ENCODE assay signal across 18 cellular contexts in the genomic region with DNA sequence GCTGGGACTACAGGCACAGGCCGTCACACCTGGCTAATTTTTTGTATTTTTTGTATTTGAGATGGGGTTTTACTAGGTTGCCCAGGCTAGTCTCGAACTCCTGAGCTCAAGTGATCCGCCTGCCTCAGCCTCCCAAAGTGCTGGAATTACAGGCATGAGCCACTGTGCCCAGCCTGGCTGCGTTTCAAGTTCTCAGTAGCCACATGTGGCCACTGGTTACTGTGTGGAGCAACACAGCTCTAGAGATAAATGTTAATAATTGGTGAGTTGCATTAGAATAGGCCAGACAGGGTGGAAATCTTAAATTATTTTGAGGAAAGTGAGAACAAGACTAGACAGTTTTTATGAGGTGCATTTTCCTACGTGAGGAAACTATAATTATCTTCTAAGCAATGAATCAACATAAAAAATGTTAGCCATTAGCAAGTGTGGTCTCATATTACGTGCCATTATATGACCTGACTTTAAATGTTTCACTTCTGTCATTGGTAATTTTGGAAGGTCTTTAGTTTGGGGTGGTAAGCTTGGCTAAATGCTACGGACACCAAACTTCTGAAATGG.
"Had no signal": no experiment of that assay in that cellular context is flagged by ENCODE, and none has a peak within 500 bp of the region (broad histone marks: within the 10 kb centered on the region; RNA-seq: fewer than 3 reads in every experiment).

No MANE protein-coding gene starts in this region.

- H3K27ac Mint-ChIP-seq: activated CD4-positive, alpha-beta T cell treated with anti-CD3 and anti-CD28 coated beads, Interleukin-2, amount 10 ng/mL, durations not matched to agents 24 days and 14 days; activated CD8-positive, alpha-beta T cell treated with anti-CD3 and anti-CD28 coated beads, Interleukin-2, amount 10 ng/mL, durations not matched to agents 7 days and 5 days; activated T-cell treated with anti-CD3 and anti-CD28 coated beads, Interleukin-2, amount 50 U/mL, for 24 hours; activated T-helper 2 cell treated with anti-CD3 and anti-CD28 coated beads, Interferon-gamma antibody, Interleukin-2, Interleukin-4, amounts not matched to agents 10 μg/mL and 5 μg/mL and 100 μg/mL, durations not matched to agents 14 hours and 24 hours and 36 hours; nephron progenitor cell; stimulated activated effector memory CD8-positive, alpha-beta T cell treated with anti-CD3 and anti-CD28 coated beads, Interleukin-12 subunit alpha, Interleukin-12 subunit beta, amount 100 ng/mL, for 72 hours had no signal

- H3K9me3 Mint-ChIP-seq: activated CD4-positive, alpha-beta T cell treated with anti-CD3 and anti-CD28 coated beads, Interleukin-2, amount 10 ng/mL, durations not matched to agents 24 days and 14 days; activated T-cell treated with anti-CD3 and anti-CD28 coated beads, Interleukin-2, amount 50 U/mL, for 24 hours; activated T-helper 2 cell treated with anti-CD3 and anti-CD28 coated beads, Interferon-gamma antibody, Interleukin-2, Interleukin-4, amounts not matched to agents 10 μg/mL and 5 μg/mL and 100 μg/mL, durations not matched to agents 14 hours and 24 hours and 36 hours; nephron progenitor cell; stimulated activated effector memory CD8-positive, alpha-beta T cell treated with anti-CD3 and anti-CD28 coated beads, Interleukin-12 subunit alpha, Interleukin-12 subunit beta, amount 100 ng/mL, for 72 hours had no signal

- H3K27me3 ChIP-seq: dorsolateral prefrontal cortex, hepatocyte, sigmoid colon had no signal

- H3K36me3 Mint-ChIP-seq: stimulated activated effector memory CD8-positive, alpha-beta T cell treated with anti-CD3 and anti-CD28 coated beads, Interleukin-12 subunit alpha, Interleukin-12 subunit beta, amount 100 ng/mL, for 72 hours had no signal

- H3K27me3 Mint-ChIP-seq: activated T-cell treated with anti-CD3 and anti-CD28 coated beads, Interleukin-2, amount 50 U/mL, for 24 hours; brain had no signal

- H3K36me3 ChIP-seq: sigmoid colon had no signal

- ATAC-seq: activated CD8-positive, alpha-beta T cell treated with anti-CD3 and anti-CD28 coated beads, Interleukin-2, amount 10 ng/mL, durations not matched to agents 7 days and 5 days; left cardiac atrium; stimulated activated effector memory CD8-positive, alpha-beta T cell treated with anti-CD3 and anti-CD28 coated beads, Interleukin-12 subunit alpha, Interleukin-12 subunit beta, amount 100 ng/mL, for 72 hours had no signal

- H3K27ac ChIP-seq: hepatocyte, sigmoid colon had no signal

- H3K4me3 Mint-ChIP-seq: activated CD4-positive, alpha-beta T cell treated with anti-CD3 and anti-CD28 coated beads, Interleukin-2, amount 10 ng/mL, durations not matched to agents 24 days and 14 days; activated CD8-positive, alpha-beta T cell treated with anti-CD3 and anti-CD28 coated beads, Interleukin-2, amount 10 ng/mL, durations not matched to agents 7 days and 5 days; activated T-cell treated with anti-CD3 and anti-CD28 coated beads, Interleukin-2, amount 50 U/mL, for 24 hours; brain; nephron progenitor cell; stimulated activated effector memory CD8-positive, alpha-beta T cell treated with anti-CD3 and anti-CD28 coated beads, Interleukin-12 subunit alpha, Interleukin-12 subunit beta, amount 100 ng/mL, for 72 hours had no signal

- H3K4me3 ChIP-seq: dorsolateral prefrontal cortex, hepatocyte, sigmoid colon had no signal

- H3K4me1 Mint-ChIP-seq: activated CD4-positive, alpha-beta T cell treated with anti-CD3 and anti-CD28 coated beads, Interleukin-2, amount 10 ng/mL, durations not matched to agents 24 days and 14 days; stimulated activated effector memory CD8-positive, alpha-beta T cell treated with anti-CD3 and anti-CD28 coated beads, Interleukin-12 subunit alpha, Interleukin-12 subunit beta, amount 100 ng/mL, for 72 hours had no signal

- DNase-seq: activated CD4-positive, alpha-beta T cell treated with anti-CD3 and anti-CD28 coated beads, Interleukin-2, amount 10 ng/mL, durations not matched to agents 24 days and 14 days; activated CD8-positive, alpha-beta T cell treated with anti-CD3 and anti-CD28 coated beads, Interleukin-2, amount 10 ng/mL, durations not matched to agents 7 days and 5 days; activated naive CD4-positive, alpha-beta T cell treated with Interleukin-2 at 50 U/mL for 16 hours; activated T-cell treated with anti-CD3 and anti-CD28 coated beads, Interleukin-2, amount 50 U/mL, for 24 hours; central memory CD4-positive, alpha-beta T cell; dorsolateral prefrontal cortex; foreskin fibroblast; left cardiac atrium; mesendoderm; nephron progenitor cell; nucleus accumbens; posterior cingulate gyrus; sigmoid colon; stimulated activated CD4-positive, alpha-beta T cell treated with anti-CD3 and anti-CD28 coated beads, Interleukin-4, amount 100 ng/mL, for 24 hours had no signal

- H3K9me3 ChIP-seq: sigmoid colon had no signal

- H3K4me1 ChIP-seq: sigmoid colon had no signal
